ENCODE assay signal across 15 cellular contexts in the genomic region with DNA sequence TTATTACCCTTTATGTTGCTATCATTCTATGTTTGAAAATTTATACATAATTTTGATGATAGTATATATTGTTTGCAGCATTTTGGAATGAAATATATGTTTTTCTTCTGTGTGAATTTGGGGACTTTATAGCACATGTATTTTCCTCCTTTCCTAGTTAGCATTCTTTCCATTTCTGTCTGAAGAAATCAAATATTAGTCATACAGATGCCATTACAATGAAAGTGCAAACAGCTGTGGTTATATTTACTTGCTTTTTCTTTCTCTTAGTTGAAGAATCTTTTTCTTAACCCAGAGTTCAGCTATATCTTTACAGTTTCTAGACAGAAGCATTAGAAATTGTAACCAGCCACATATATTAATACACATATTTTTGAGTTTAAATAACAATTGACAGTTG.
DNase-seq lines count a peak whose midpoint lies in the region; ATAC-seq and TF ChIP-seq lines count a peak whose summit lies in the region.
"Had no signal": no experiment of that assay in that cellular context is flagged by ENCODE, and none has a peak within 500 bp of the region (broad histone marks: within the 10 kb centered on the region; RNA-seq: fewer than 3 reads in every experiment).

No MANE protein-coding gene starts in this region.

- H2AFZ ChIP-seq in neural progenitor cell (replicated peaks): no peak overlapping the region

- no peaks in the 10 kb centered on the region for H4K20me1 ChIP-seq in neural progenitor cell (ENCODE audit: low read depth)
- H4K20me1 ChIP-seq: BLaER1 had no signal

- no peaks in the 10 kb centered on the region for H3K36me3 ChIP-seq in skeletal muscle satellite cell (ENCODE audit: insufficient read depth, low read length)
- no peaks in the 10 kb centered on the region for H3K36me3 ChIP-seq in neural progenitor cell
- H3K36me3 ChIP-seq: BLaER1 had no signal

- no peak overlapping the region for H3K4me3 ChIP-seq in skeletal muscle satellite cell (ENCODE audit: low read length)
- H3K4me3 ChIP-seq in neural progenitor cell: no peak overlapping the region
- H3K4me3 ChIP-seq: BLaER1 had no signal

- H3K36me3 Mint-ChIP-seq in mesothelial cell of epicardium (peaks cover 6% of the 10 kb centered on the region), neural progenitor cell (no peaks in the 10 kb centered on the region)
- H3K36me3 Mint-ChIP-seq: CD8-positive, alpha-beta memory T cell had no signal

- H3K4me1 ChIP-seq in skeletal muscle satellite cell (ENCODE audit: control insufficient read depth, insufficient read depth, low read length): peaks cover 21% of the 10 kb centered on the region
- no peaks in the 10 kb centered on the region for H3K4me1 ChIP-seq in neural progenitor cell
- H3K4me1 ChIP-seq: BLaER1 had no signal

- H3K27me3 Mint-ChIP-seq in mesothelial cell of epicardium (ENCODE audit: low read depth) (no peaks in the 10 kb centered on the region), neural progenitor cell (ENCODE audit: insufficient read depth, low read depth) (no peaks in the 10 kb centered on the region)

- H3K9ac ChIP-seq in skeletal muscle satellite cell (ENCODE audit: low read depth, low read length) (no peak overlapping the region), neural progenitor cell (no peak overlapping the region)
- H3K9ac ChIP-seq: BLaER1 had no signal

- TF ChIP-seq CTCF in mesothelial cell of epicardium (IDR thresholded peaks at IDR 0.05; ENCODE audit: unreplicated experiment) (no peak), neural progenitor cell (IDR thresholded peaks at IDR 0.05) (no peak)

- H3K27ac ChIP-seq in neural progenitor cell: no peak overlapping the region
- H3K27ac ChIP-seq: BLaER1 had no signal

- H3K27me3 ChIP-seq in skeletal muscle satellite cell (ENCODE audit: control insufficient read depth, insufficient read depth, low read length) (no peaks in the 10 kb centered on the region), neural progenitor cell (no peaks in the 10 kb centered on the region)
- H3K27me3 ChIP-seq: BLaER1 had no signal

- H3K9me3 Mint-ChIP-seq in mesothelial cell of epicardium (peaks cover 11% of the 10 kb centered on the region), neural progenitor cell (peaks cover 2% of the 10 kb centered on the region)

- H3K27ac Mint-ChIP-seq in mesothelial cell of epicardium: no peak overlapping the region
- no peak overlapping the region for H3K27ac Mint-ChIP-seq in neural progenitor cell
- H3K27ac Mint-ChIP-seq: CD8-positive, alpha-beta memory T cell had no signal

- H3F3A ChIP-seq in neural progenitor cell (ENCODE audit: low read depth): no peaks in the 10 kb centered on the region

- H3K4me1 Mint-ChIP-seq in mesothelial cell of epicardium: no peaks in the 10 kb centered on the region
- H3K4me1 Mint-ChIP-seq in neural progenitor cell: peaks cover 3% of the 10 kb centered on the region
- H3K4me1 Mint-ChIP-seq: CD8-positive, alpha-beta memory T cell had no signal

- no peak for ATAC-seq in GM19351 (IDR thresholded peaks at IDR 0.05; ENCODE audit: unreplicated experiment)

- DNase-seq in HS-5 (ENCODE audit: low read depth): peak; percentile 68
- DNase-seq in astrocyte of the hippocampus (ENCODE audit: low read depth, low spot score): peak; percentile 8
- DNase-seq in iris pigment epithelial cell (ENCODE audit: low read depth): peak; percentile 28
- no peak for DNase-seq in mesothelial cell of epicardium (ENCODE audit: low spot score in 2 of 2, unreplicated experiment in 2 of 2)
- DNase-seq in neural progenitor cell (ENCODE audit: low spot score): no peak
- DNase-seq in NCI-H2196 treated with DMSO at 0.1 percent for 48 hours (lab: John Stamatoyannopoulos, UW; ENCODE audit: unreplicated experiment): no peak
- DNase-seq: CD8-positive, alpha-beta memory T cell; Karpas-422; NCI-H1417; NCI-H1930; NCI-H2171; NCI-H510A had no signal

- peak overlapping the region; percentile 17 for H3K4me2 ChIP-seq in skeletal muscle satellite cell (ENCODE audit: low read length)
- H3K4me2 ChIP-seq in neural progenitor cell: no peak overlapping the region
- H3K4me2 ChIP-seq: BLaER1 had no signal

- no peaks in the 10 kb centered on the region for H3K79me2 ChIP-seq in neural progenitor cell (ENCODE audit: low read depth)

- H3K9me3 ChIP-seq in skeletal muscle satellite cell (replicated peaks; ENCODE audit: low read length) (no peaks in the 10 kb centered on the region), neural progenitor cell (ENCODE audit: low read depth) (no peaks in the 10 kb centered on the region)
- H3K9me3 ChIP-seq: BLaER1 had no signal

- H3K4me3 Mint-ChIP-seq in mesothelial cell of epicardium (no peak overlapping the region), neural progenitor cell (no peak overlapping the region)
- H3K4me3 Mint-ChIP-seq: CD8-positive, alpha-beta memory T cell had no signal

Comparison
In these comparisons a context has a peak if more than half of its experiments do, and no peak if none do; other contexts are left out.
1. DNase-seq: peak in HS-5 (single experiment), astrocyte of the hippocampus (single experiment) and iris pigment epithelial cell (single experiment); none in mesothelial cell of epicardium (0 of 2), neural progenitor cell (single experiment) and NCI-H2196 treated with DMSO at 0.1 percent for 48 hours (single experiment).